15 cellular contexts compared by ENCODE assay signal in the genomic region with DNA sequence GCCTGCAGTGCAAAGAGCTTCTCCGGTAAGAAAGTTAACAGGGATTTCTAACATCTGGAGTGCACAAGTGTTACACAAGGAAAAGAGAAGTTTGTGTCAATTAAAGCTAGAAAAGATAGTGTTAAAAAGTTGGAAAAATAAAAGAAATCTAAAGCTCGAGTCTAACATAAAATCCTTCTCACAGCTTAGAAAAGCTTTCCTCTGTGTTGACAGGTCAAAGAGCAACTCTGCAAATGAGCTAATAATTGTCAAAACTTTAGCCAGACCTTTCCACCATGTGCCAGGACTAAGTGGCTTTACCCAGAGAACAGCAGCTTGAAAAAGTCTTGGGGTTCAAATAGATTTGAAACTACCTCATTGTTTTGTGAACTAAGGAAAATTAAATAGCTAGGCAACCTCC.
"Had no signal": no experiment of that assay in that cellular context is flagged by ENCODE, and none has a peak within 500 bp of the region (broad histone marks: within the 10 kb centered on the region; RNA-seq: fewer than 3 reads in every experiment).

No MANE protein-coding gene starts in this region.

- ATAC-seq: esophagus mucosa; heart left ventricle; left ventricle myocardium superior; right cardiac atrium; stimulated activated effector memory CD8-positive, alpha-beta T cell treated with anti-CD3 and anti-CD28 coated beads, Interleukin-12 subunit alpha, Interleukin-12 subunit beta, amount 100 ng/mL, for 72 hours had no signal

- H3K4me1 Mint-ChIP-seq: activated CD4-positive, alpha-beta T cell treated with anti-CD3 and anti-CD28 coated beads, Interleukin-2, amount 10 ng/mL, durations not matched to agents 24 days and 14 days; activated naive CD4-positive, alpha-beta T cell treated with anti-CD3 and anti-CD28 coated beads, Interleukin-2, amount 50 U/mL, for 24 hours; stimulated activated effector memory CD8-positive, alpha-beta T cell treated with anti-CD3 and anti-CD28 coated beads, Interleukin-12 subunit alpha, Interleukin-12 subunit beta, amount 100 ng/mL, for 72 hours had no signal

- H3K27ac Mint-ChIP-seq: activated CD4-positive, alpha-beta T cell treated with anti-CD3 and anti-CD28 coated beads, Interleukin-2, amount 10 ng/mL, durations not matched to agents 24 days and 14 days; activated naive CD4-positive, alpha-beta T cell treated with anti-CD3 and anti-CD28 coated beads, Interleukin-2, amount 50 U/mL, for 24 hours; activated T-helper 2 cell treated with anti-CD3 and anti-CD28 coated beads, Interferon-gamma antibody, Interleukin-2, Interleukin-4, amounts not matched to agents 10 μg/mL and 5 μg/mL and 100 μg/mL, durations not matched to agents 14 hours and 24 hours and 36 hours; stimulated activated effector memory CD8-positive, alpha-beta T cell treated with anti-CD3 and anti-CD28 coated beads, Interleukin-12 subunit alpha, Interleukin-12 subunit beta, amount 100 ng/mL, for 72 hours; T-helper 1 cell treated with Interleukin-12 subunit alpha and Interleukin-12 subunit beta and Interleukin-4 antibody, amounts not matched to agents 30 μg/mL and 1 μg/mL, for 36 hours had no signal

- FAIRE-seq: keratinocyte had no signal

- H3K36me3 Mint-ChIP-seq: activated naive CD4-positive, alpha-beta T cell treated with anti-CD3 and anti-CD28 coated beads, Interleukin-2, amount 50 U/mL, for 24 hours; stimulated activated effector memory CD8-positive, alpha-beta T cell treated with anti-CD3 and anti-CD28 coated beads, Interleukin-12 subunit alpha, Interleukin-12 subunit beta, amount 100 ng/mL, for 72 hours had no signal

- H3K36me3 ChIP-seq: heart left ventricle, neutrophil, tibial nerve had no signal

- H3K9me3 Mint-ChIP-seq: activated CD4-positive, alpha-beta T cell treated with anti-CD3 and anti-CD28 coated beads, Interleukin-2, amount 10 ng/mL, durations not matched to agents 24 days and 14 days; activated naive CD4-positive, alpha-beta T cell treated with anti-CD3 and anti-CD28 coated beads, Interleukin-2, amount 50 U/mL, for 24 hours; activated T-helper 2 cell treated with anti-CD3 and anti-CD28 coated beads, Interferon-gamma antibody, Interleukin-2, Interleukin-4, amounts not matched to agents 10 μg/mL and 5 μg/mL and 100 μg/mL, durations not matched to agents 14 hours and 24 hours and 36 hours; stimulated activated effector memory CD8-positive, alpha-beta T cell treated with anti-CD3 and anti-CD28 coated beads, Interleukin-12 subunit alpha, Interleukin-12 subunit beta, amount 100 ng/mL, for 72 hours; T-helper 1 cell treated with Interleukin-12 subunit alpha and Interleukin-12 subunit beta and Interleukin-4 antibody, amounts not matched to agents 30 μg/mL and 1 μg/mL, for 36 hours had no signal

- H3K4me3 Mint-ChIP-seq: activated CD4-positive, alpha-beta T cell treated with anti-CD3 and anti-CD28 coated beads, Interleukin-2, amount 10 ng/mL, durations not matched to agents 24 days and 14 days; activated naive CD4-positive, alpha-beta T cell treated with anti-CD3 and anti-CD28 coated beads, Interleukin-2, amount 50 U/mL, for 24 hours; stimulated activated effector memory CD8-positive, alpha-beta T cell treated with anti-CD3 and anti-CD28 coated beads, Interleukin-12 subunit alpha, Interleukin-12 subunit beta, amount 100 ng/mL, for 72 hours; T-helper 1 cell treated with Interleukin-12 subunit alpha and Interleukin-12 subunit beta and Interleukin-4 antibody, amounts not matched to agents 30 μg/mL and 1 μg/mL, for 36 hours had no signal

- H3K9me3 ChIP-seq: heart left ventricle, neutrophil, tibial nerve had no signal

- H3K27me3 ChIP-seq: heart left ventricle, neutrophil, tibial nerve had no signal

- H3K27ac ChIP-seq: heart left ventricle, neutrophil, tibial nerve had no signal

- H3K4me3 ChIP-seq: heart left ventricle, tibial nerve had no signal

- DNase-seq: activated CD4-positive, alpha-beta T cell treated with anti-CD3 and anti-CD28 coated beads, Interleukin-2, amount 10 ng/mL, durations not matched to agents 24 days and 14 days; activated CD8-positive, alpha-beta memory T cell treated with anti-CD3 and anti-CD28 coated beads for 24 hours; central memory CD4-positive, alpha-beta T cell; foreskin melanocyte; heart left ventricle; left ventricle myocardium superior; right cardiac atrium had no signal
